In genomic region chr16:64638804-64639203, GRCh38 we compare ENCODE assay signal across 17 cellular contexts.
"Had no signal": no experiment of that assay in that cellular context is flagged by ENCODE, and none has a peak within 500 bp of the region (broad histone marks: within the 10 kb centered on the region; RNA-seq: fewer than 3 reads in every experiment).

No MANE protein-coding gene starts in this region.

- H3K27ac ChIP-seq: prostate gland, right atrium auricular region, stomach, thyroid gland had no signal

- H3K27me3 ChIP-seq: right atrium auricular region, stomach, thyroid gland had no signal

- ATAC-seq: left lobe of liver; natural killer cell treated with Interleukin-12 subunit alpha and Interleukin-12 subunit beta and Interleukin-15 and Interleukin-18, amount 100 ng/mL, for 72 hours; sciatic nerve; stimulated activated effector memory CD8-positive, alpha-beta T cell treated with anti-CD3 and anti-CD28 coated beads, Interleukin-12 subunit alpha, Interleukin-12 subunit beta, amount 100 ng/mL, for 72 hours had no signal

- H3K36me3 ChIP-seq: prostate gland, right atrium auricular region, stomach, thyroid gland had no signal

- H3K9me3 ChIP-seq: prostate gland, right atrium auricular region, stomach, thyroid gland had no signal

- H3K4me3 ChIP-seq: lung, prostate gland, right atrium auricular region, stomach, thyroid gland had no signal

- DNase-seq: cortex of kidney; head of caudate nucleus; kidney; nucleus accumbens; stimulated activated CD4-positive, alpha-beta T cell treated with anti-CD3 and anti-CD28 coated beads, Interleukin-2, amount 100 ng/mL, for 24 hours; stimulated activated CD4-positive, alpha-beta T cell treated with anti-CD3 and anti-CD28 coated beads, Interleukin-4, amount 100 ng/mL, for 24 hours; stimulated activated naive CD4-positive, alpha-beta T cell treated with Interleukin-2 at 50 U/mL for 16 hours; stomach; thyroid gland; trophoblast cell had no signal
